ENCODE assay signal across 23 cellular contexts in the genomic region with DNA sequence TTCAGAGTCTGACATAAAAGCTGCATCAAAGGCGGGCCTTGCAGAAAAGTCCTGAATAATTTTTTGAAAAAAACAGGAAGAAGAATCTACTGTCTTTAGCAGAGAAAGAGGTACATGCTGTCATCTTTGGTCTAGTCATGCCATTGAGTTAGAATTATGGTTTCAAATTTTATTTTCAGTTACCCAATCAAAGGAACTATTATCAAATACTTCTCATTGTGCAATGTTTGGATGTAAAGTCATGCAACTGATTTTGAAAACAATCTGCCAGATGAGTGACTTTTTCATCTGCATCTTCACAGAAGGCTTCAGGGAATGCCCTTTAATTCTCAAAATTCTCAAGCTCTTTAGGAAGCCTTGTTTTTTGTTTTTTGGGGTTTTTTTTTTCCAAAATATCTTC.
"Had no signal": no experiment of that assay in that cellular context is flagged by ENCODE, and none has a peak within 500 bp of the region (broad histone marks: within the 10 kb centered on the region; RNA-seq: fewer than 3 reads in every experiment).

No MANE protein-coding gene starts in this region.

- H3K36me3 ChIP-seq: adrenal gland, neutrophil, sigmoid colon, thoracic aorta, upper lobe of right lung, WERI-Rb-1 had no signal

- H3K27ac ChIP-seq: adrenal gland, neutrophil, parathyroid adenoma, sigmoid colon, thoracic aorta, upper lobe of right lung, WERI-Rb-1 had no signal

- H3K27me3 ChIP-seq: adrenal gland, neutrophil, sigmoid colon, upper lobe of right lung had no signal

- ATAC-seq: activated T-cell treated with anti-CD3 and anti-CD28 coated beads, Interleukin-2, amount 50 U/mL, for 72 hours; esophagus mucosa; left lobe of liver; natural killer cell; stimulated activated memory B cell treated with anti-CD40 and anti-IgM and Interleukin-4, amounts not matched to agents 10 μg/mL and 1 μg/mL and 100 μg/mL, for 72 hours; T-helper 17 cell; upper lobe of right lung had no signal

- DNase-seq: activated CD4-positive, alpha-beta T cell treated with anti-CD3 and anti-CD28 coated beads for 1 hour; activated CD4-positive, alpha-beta T cell treated with anti-CD3 and anti-CD28 coated beads, Interleukin-2, amount 50 U/mL, for 4 hours; activated effector memory CD4-positive, alpha-beta T cell treated with anti-CD3 and anti-CD28 coated beads, Interleukin-2, amount 50 U/mL, for 16 hours; activated T-cell treated with anti-CD3 and anti-CD28 coated beads, Interleukin-2, amount 50 U/mL, for 72 hours; adrenal gland; cerebellar nuclear complex; cortex of kidney; effector CD4-positive, alpha-beta T cell; foreskin melanocyte; kidney; natural killer cell; sigmoid colon; stimulated activated CD4-positive, alpha-beta T cell treated with anti-CD3 and anti-CD28 coated beads, Interleukin-4, amount 100 ng/mL, for 4 hours; T-helper 17 cell; upper lobe of right lung; WERI-Rb-1 had no signal

- H3K9ac ChIP-seq: parathyroid adenoma had no signal

- H3K4me3 ChIP-seq: adrenal gland, lung, sigmoid colon, thoracic aorta, upper lobe of right lung had no signal

- H3K9me3 ChIP-seq: neutrophil, sigmoid colon, thoracic aorta, upper lobe of right lung had no signal

- H3K4me1 ChIP-seq: adrenal gland, parathyroid adenoma, sigmoid colon, upper lobe of right lung had no signal
